In the genomic region with DNA sequence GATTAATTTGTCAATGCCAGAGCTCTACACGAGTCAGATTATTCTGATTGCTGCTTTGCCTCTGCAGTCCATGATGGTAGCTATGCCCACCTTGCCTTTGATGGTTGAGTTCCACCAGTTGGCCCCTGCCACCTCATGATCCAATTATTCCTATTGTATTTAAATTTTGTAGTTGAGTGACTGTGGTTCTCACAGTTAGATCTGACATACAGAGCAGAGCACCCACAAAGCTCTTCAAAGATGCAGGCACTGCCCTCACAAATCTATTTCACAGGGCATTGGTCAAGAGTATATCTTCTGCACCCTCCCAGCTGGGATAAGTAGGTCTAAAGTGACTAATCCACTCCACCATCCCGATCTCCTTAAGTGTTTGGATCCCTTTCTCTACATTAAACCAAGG, we compare ENCODE assay signal across 28 cellular contexts.
"Had no signal": no experiment of that assay in that cellular context is flagged by ENCODE, and none has a peak within 500 bp of the region (broad histone marks: within the 10 kb centered on the region; RNA-seq: fewer than 3 reads in every experiment).

No MANE protein-coding gene starts in this region.

- H3K9me3 ChIP-seq: testis, thyroid gland, uterus, vagina had no signal

- ATAC-seq: stimulated activated effector memory CD8-positive, alpha-beta T cell treated with anti-CD3 and anti-CD28 coated beads, Interleukin-12 subunit alpha, Interleukin-12 subunit beta, amount 100 ng/mL, for 72 hours; stimulated activated memory B cell treated with anti-CD40 and anti-IgM and Interleukin-4, amounts not matched to agents 10 μg/mL and 1 μg/mL and 100 μg/mL, for 72 hours; stimulated activated naive B cell treated with anti-CD40 and anti-IgM and Interleukin-4, amounts not matched to agents 10 μg/mL and 1 μg/mL and 100 μg/mL, for 72 hours; stimulated activated naive CD8-positive, alpha-beta T cell treated with anti-CD3 and anti-CD28 coated beads, Interleukin-15, amount 100 ng/mL, for 72 hours; stimulated activated naive CD8-positive, alpha-beta T cell treated with anti-CD3 and anti-CD28 coated beads, Interleukin-15, Interleukin-2, amounts not matched to agents 100 U/mL and 50 U/mL, for 24 hours; upper lobe of right lung had no signal

- DNase-seq: stimulated activated CD4-positive, alpha-beta T cell treated with anti-CD3 and anti-CD28 coated beads, Interleukin-2, amount 100 ng/mL, for 48 hours; stimulated activated CD4-positive, alpha-beta T cell treated with anti-CD3 and anti-CD28 coated beads, Interleukin-4, amount 100 ng/mL, for 1 hour; stimulated activated CD4-positive, alpha-beta T cell treated with anti-CD3 and anti-CD28 coated beads, Interleukin-4, amount 100 ng/mL, for 24 hours; stimulated activated CD4-positive, alpha-beta T cell treated with anti-CD3 and anti-CD28 coated beads, Interleukin-4, amount 100 ng/mL, for 4 hours; stimulated activated CD8-positive, alpha-beta memory T cell treated with anti-CD3 and anti-CD28 coated beads, Interleukin-4, amount 100 ng/mL, for 48 hours; stimulated activated naive B cell treated with anti-CD40 and anti-IgM and Interleukin-4, amounts not matched to agents 10 μg/mL and 1 μg/mL and 100 μg/mL, for 72 hours; stimulated activated naive CD4-positive, alpha-beta T cell; stimulated activated naive CD4-positive, alpha-beta T cell treated with Interleukin-2 at 50 U/mL for 16 hours; stimulated activated naive CD8-positive, alpha-beta T cell treated with anti-CD3 and anti-CD28 coated beads, Interleukin-15, amount 100 ng/mL, for 72 hours; stimulated activated naive CD8-positive, alpha-beta T cell treated with anti-CD3 and anti-CD28 coated beads, Interleukin-15, Interleukin-2, amounts not matched to agents 100 U/mL and 50 U/mL, for 24 hours; stomach; substantia nigra; testis; thyroid gland; tibial artery; transverse colon; trophoblast cell; upper lobe of left lung; upper lobe of right lung; uterus had no signal

- H3K4me1 Mint-ChIP-seq: stimulated activated effector memory CD8-positive, alpha-beta T cell treated with anti-CD3 and anti-CD28 coated beads, Interleukin-12 subunit alpha, Interleukin-12 subunit beta, amount 100 ng/mL, for 72 hours; stimulated activated memory B cell treated with anti-CD40 and anti-IgM and Interleukin-4, amounts not matched to agents 10 μg/mL and 1 μg/mL and 100 μg/mL, for 72 hours; stimulated activated naive B cell treated with anti-CD40 and anti-IgM and Interleukin-4, amounts not matched to agents 10 μg/mL and 1 μg/mL and 100 μg/mL, for 72 hours; stimulated activated naive CD8-positive, alpha-beta T cell treated with anti-CD3 and anti-CD28 coated beads, Interleukin-15, amount 100 ng/mL, for 72 hours had no signal

- H3K36me3 ChIP-seq: stomach, suprapubic skin, thoracic aorta, thyroid gland, tibial artery, tibial nerve, transverse colon, upper lobe of left lung, upper lobe of right lung, uterus, vagina had no signal

- H3K27ac Mint-ChIP-seq: stimulated activated effector memory CD8-positive, alpha-beta T cell treated with anti-CD3 and anti-CD28 coated beads, Interleukin-12 subunit alpha, Interleukin-12 subunit beta, amount 100 ng/mL, for 72 hours; stimulated activated memory B cell treated with anti-CD40 and anti-IgM and Interleukin-4, amounts not matched to agents 10 μg/mL and 1 μg/mL and 100 μg/mL, for 72 hours; stimulated activated naive B cell treated with anti-CD40 and anti-IgM and Interleukin-4, amounts not matched to agents 10 μg/mL and 1 μg/mL and 100 μg/mL, for 72 hours; stimulated activated naive CD8-positive, alpha-beta T cell treated with anti-CD3 and anti-CD28 coated beads, Interleukin-15, amount 100 ng/mL, for 72 hours; stimulated activated naive CD8-positive, alpha-beta T cell treated with anti-CD3 and anti-CD28 coated beads, Interleukin-15, Interleukin-2, amounts not matched to agents 100 ng/mL and 50 ng/mL, for 24 hours; type B pancreatic cell had no signal

- H3K9me3 Mint-ChIP-seq: stimulated activated effector memory CD8-positive, alpha-beta T cell treated with anti-CD3 and anti-CD28 coated beads, Interleukin-12 subunit alpha, Interleukin-12 subunit beta, amount 100 ng/mL, for 72 hours; stimulated activated naive CD8-positive, alpha-beta T cell treated with anti-CD3 and anti-CD28 coated beads, Interleukin-15, Interleukin-2, amounts not matched to agents 100 ng/mL and 50 ng/mL, for 24 hours had no signal

- H3K27me3 ChIP-seq: stomach, suprapubic skin, testis, thyroid gland, tibial artery, tibial nerve, transverse colon, upper lobe of left lung, upper lobe of right lung, uterus, vagina had no signal

- H3K4me1 ChIP-seq: stomach, suprapubic skin, testis, thyroid gland, tibial artery, tibial nerve, transverse colon, upper lobe of left lung, upper lobe of right lung, uterus, vagina had no signal

- H3K36me3 Mint-ChIP-seq: stimulated activated effector memory CD8-positive, alpha-beta T cell treated with anti-CD3 and anti-CD28 coated beads, Interleukin-12 subunit alpha, Interleukin-12 subunit beta, amount 100 ng/mL, for 72 hours; stimulated activated memory B cell treated with anti-CD40 and anti-IgM and Interleukin-4, amounts not matched to agents 10 μg/mL and 1 μg/mL and 100 μg/mL, for 72 hours; stimulated activated naive B cell treated with anti-CD40 and anti-IgM and Interleukin-4, amounts not matched to agents 10 μg/mL and 1 μg/mL and 100 μg/mL, for 72 hours had no signal

- H3K4me3 ChIP-seq: stomach, suprapubic skin, testis, thoracic aorta, thyroid gland, tibial artery, tibial nerve, transverse colon, upper lobe of left lung, upper lobe of right lung, uterus, vagina had no signal

- H3K4me3 Mint-ChIP-seq: stimulated activated effector memory CD8-positive, alpha-beta T cell treated with anti-CD3 and anti-CD28 coated beads, Interleukin-12 subunit alpha, Interleukin-12 subunit beta, amount 100 ng/mL, for 72 hours; stimulated activated memory B cell treated with anti-CD40 and anti-IgM and Interleukin-4, amounts not matched to agents 10 μg/mL and 1 μg/mL and 100 μg/mL, for 72 hours; stimulated activated naive B cell treated with anti-CD40 and anti-IgM and Interleukin-4, amounts not matched to agents 10 μg/mL and 1 μg/mL and 100 μg/mL, for 72 hours; stimulated activated naive CD8-positive, alpha-beta T cell treated with anti-CD3 and anti-CD28 coated beads, Interleukin-15, amount 100 ng/mL, for 72 hours; stimulated activated naive CD8-positive, alpha-beta T cell treated with anti-CD3 and anti-CD28 coated beads, Interleukin-15, Interleukin-2, amounts not matched to agents 100 ng/mL and 50 ng/mL, for 24 hours; type B pancreatic cell had no signal

- H3K27me3 Mint-ChIP-seq: stimulated activated memory B cell treated with anti-CD40 and anti-IgM and Interleukin-4, amounts not matched to agents 10 μg/mL and 1 μg/mL and 100 μg/mL, for 72 hours; stimulated activated naive CD8-positive, alpha-beta T cell treated with anti-CD3 and anti-CD28 coated beads, Interleukin-15, amount 100 ng/mL, for 72 hours had no signal

- H3K27ac ChIP-seq: stomach, suprapubic skin, testis, thoracic aorta, thyroid gland, tibial artery, tibial nerve, transverse colon, upper lobe of left lung, upper lobe of right lung, uterus, vagina had no signal
